In the genomic region with DNA sequence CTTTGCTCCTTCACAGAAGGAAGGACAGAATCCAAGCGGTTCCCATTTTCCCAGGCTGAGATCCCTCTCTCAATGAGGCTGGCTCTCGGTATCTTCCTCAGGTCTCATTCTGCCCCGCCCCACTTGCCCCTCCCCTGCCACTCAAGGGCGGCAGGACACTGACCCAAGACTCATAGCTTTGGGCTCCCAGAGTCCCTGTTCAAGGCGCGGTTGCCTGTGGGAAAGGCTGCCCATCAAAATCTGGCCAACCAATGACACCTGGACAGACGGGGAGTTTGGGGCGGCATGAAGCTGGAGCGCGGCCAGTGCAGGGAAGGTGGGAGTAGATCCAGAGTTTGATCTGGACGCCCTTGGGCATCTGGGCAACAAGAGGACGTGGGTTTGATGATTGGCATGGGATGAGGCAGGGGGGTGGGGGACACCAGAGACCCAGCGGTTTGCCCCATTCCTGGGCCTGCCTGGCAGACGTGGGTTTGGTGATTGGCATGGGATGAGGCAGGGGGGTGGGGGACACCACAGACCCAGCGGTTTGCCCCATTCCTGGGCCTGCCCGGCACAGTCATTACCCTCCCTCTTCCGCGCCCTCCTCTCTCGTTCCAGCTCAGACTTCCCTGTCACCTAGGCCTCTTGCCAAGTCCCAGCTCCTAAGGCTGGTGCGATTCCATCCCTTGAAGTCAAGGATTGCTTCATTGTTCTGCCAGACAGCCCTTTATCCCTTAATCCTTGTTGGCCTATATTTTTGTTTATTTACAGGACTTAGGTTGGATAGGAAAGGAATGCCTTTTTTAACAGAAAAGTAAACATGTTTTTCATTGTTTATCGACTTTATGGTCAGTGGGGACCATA, we compare ENCODE assay signal across 8 cellular contexts.
DNase-seq lines count a peak whose midpoint lies in the region; ATAC-seq, FAIRE-seq and TF ChIP-seq lines count a peak whose summit lies in the region.

No MANE protein-coding gene starts in this region.

- H3K4me3 ChIP-seq in A673 (ENCODE audit: low read depth, low read length, poor library complexity, severe bottlenecking), result no peak overlapping the region
- peak overlapping the region; percentile 58 to 81 for H3K4me3 ChIP-seq in HCT116 (replicated peaks in 1 of 2; ENCODE audit: low read depth in 1 of 2, low read length in 2 of 2)
- peak overlapping the region; percentile 73 for H3K4me3 ChIP-seq in iPS-20b (ENCODE audit: low read length)
- peak overlapping the region in 1 of 2 donors; percentile 62 for H3K4me3 ChIP-seq in small intestine (ENCODE audit: low read depth in 1 of 2, low read length in 2 of 2)

- POLR2A ChIA-PET in A673 (lab: Charles Lee; ENCODE audit: low non-redundant PET), result interaction anchor here (0.6 kb wide), 1 partner anchor 370 kb away, joined by 3 read pairs; no protein-coding TSS in a partner anchor
- POLR2A ChIA-PET in HCT116 (lab: Charles Lee), result interaction anchor here (0.6 to 4.0 kb wide), 5 partner anchors 65 to 378 kb away, joined by 3 to 23 read pairs (median 5); partner anchors contain the start of genes RAD52 and WNK1

- no peak for TF ChIP-seq CTCF in A673 (conservative IDR thresholded peaks at IDR 0.05; ENCODE audit: low read depth, low read length)
- TF ChIP-seq CTCF in HCT116 (IDR thresholded peaks at IDR 0.05 in 2 of 3, conservative IDR thresholded peaks at IDR 0.05 in 1 of 3; ENCODE audit: borderline replicate concordance in 1 of 3, insufficient read depth in 1 of 3, low read depth in 2 of 3, low read length in 2 of 3), result no peak

- no peak overlapping the region for H3K27ac ChIP-seq in A673 (ENCODE audit: low read depth, low read length, poor library complexity, severe bottlenecking)
- peak overlapping the region; percentile 93 for H3K27ac ChIP-seq in HCT116 (ENCODE audit: low read depth, low read length)
- H3K27ac ChIP-seq in angular gyrus (ENCODE audit: low read depth, low read length), result peak overlapping the region; percentile 50
- H3K27ac ChIP-seq in iPS-20b (ENCODE audit: low read length), result no peak overlapping the region
- peak overlapping the region; percentile 79 to 95 for H3K27ac ChIP-seq in small intestine (ENCODE audit: low read depth in 1 of 2, low read length in 1 of 2)

- H3K27me3 ChIP-seq in A673 (replicated peaks; ENCODE audit: insufficient read depth, low read depth, low read length, poor library complexity) (no peaks in the 10 kb centered on the region), HCT116 (ENCODE audit: insufficient read depth, low read length) (no peaks in the 10 kb centered on the region), iPS-20b (ENCODE audit: insufficient read depth, low read length) (peaks cover 15% of the 10 kb centered on the region), small intestine (ENCODE audit: control insufficient read depth in 2 of 2, insufficient read depth in 2 of 2, low read length in 2 of 2) (no peaks in the 10 kb centered on the region)

- DNase-seq in A673 (ENCODE audit: low spot score) (peak; percentile 36), HCT116 (ENCODE audit: low read depth, low spot score) (peak; percentile 81), small intestine (peak; percentile 78)
- no peak for DNase-seq in stimulated activated CD4-positive, alpha-beta T cell treated with anti-CD3 and anti-CD28 coated beads, Interleukin-12 subunit alpha, Interleukin-12 subunit beta, amount 100 ng/mL, for 4 hours
- DNase-seq in activated CD4-positive, alpha-beta T cell treated with anti-CD3 and anti-CD28 coated beads for 1 hour, result no peak

- no peaks in the 10 kb centered on the region for H3K36me3 ChIP-seq in A673 (ENCODE audit: insufficient read depth, low read length, poor library complexity, severe bottlenecking)
- H3K36me3 ChIP-seq in HCT116 (ENCODE audit: control insufficient read depth in 1 of 2, insufficient read depth in 2 of 2, low read length in 2 of 2), result no peaks in the 10 kb centered on the region
- H3K36me3 ChIP-seq in iPS-20b (ENCODE audit: insufficient read depth, low read depth, low read length), result no peaks in the 10 kb centered on the region
- no peaks in the 10 kb centered on the region for H3K36me3 ChIP-seq in small intestine (ENCODE audit: control insufficient read depth in 2 of 2, insufficient read depth in 2 of 2, low read length in 2 of 2)

- RAD21 ChIA-PET in HCT116 (lab: Charles Lee; ENCODE audit: low non-redundant PET in 1 of 2, low total read pairs in 2 of 2, uncharacterized antibody in 2 of 2, unreplicated experiment in 2 of 2), result interaction anchor here (0.5 to 1.5 kb wide), 8 partner anchors 180 to 1012 kb away, joined by 3 to 4 read pairs (median 3); partner anchors contain the start of genes RAD52 (in 1 of the 2) and WNK1 (in 1 of the 2)

- no peaks in the 10 kb centered on the region for H4K20me1 ChIP-seq in HCT116 (ENCODE audit: insufficient read depth)

- no peaks in the 10 kb centered on the region for H3K79me2 ChIP-seq in HCT116 (ENCODE audit: insufficient read depth, low read length)

- FAIRE-seq in small intestine (lab: Jason Lieb, UNC), result no peak

- ATAC-seq in HCT116, result peak; percentile 71
- no peak for ATAC-seq in HG03280 (IDR thresholded peaks at IDR 0.05; ENCODE audit: unreplicated experiment)

- TF ChIP-seq RAD21 in HCT116 (IDR thresholded peaks at IDR 0.05; ENCODE audit: low read depth), result no peak

- peak overlapping the region; percentile 92 for H3K9ac ChIP-seq in HCT116 (ENCODE audit: low read length)
- peak overlapping the region; percentile 76; the same call in 1 of the 2 replicates for H3K9ac ChIP-seq in iPS-20b (ENCODE audit: low read depth, low read length)

- TF ChIP-seq POLR2A in HCT116 (IDR thresholded peaks at IDR 0.05; ENCODE audit: borderline replicate concordance, extremely low read depth, insufficient read depth, insufficient read length), result no peak

- peak overlapping the region; percentile 100 for H3K4me2 ChIP-seq in HCT116 (ENCODE audit: low read length)

- H3K4me1 ChIP-seq in A673 (ENCODE audit: insufficient read depth, low read length, poor library complexity, severe bottlenecking) (peaks cover 5% of the 10 kb centered on the region), HCT116 (ENCODE audit: control insufficient read depth in 1 of 2, insufficient read depth in 2 of 2, low read length in 2 of 2) (peaks cover 29 to 64% of the 10 kb centered on the region in 2 experiments), iPS-20b (ENCODE audit: insufficient read depth, low read length) (no peaks in the 10 kb centered on the region), small intestine (ENCODE audit: control insufficient read depth in 2 of 2, insufficient read depth in 1 of 2, low read depth in 1 of 2, low read length in 1 of 2) (peaks cover 0 to 1% of the 10 kb centered on the region in 2 donors)

- H3K9me3 ChIP-seq in A673 (ENCODE audit: low read depth, low read length, poor library complexity, severe bottlenecking) (peaks cover 3% of the 10 kb centered on the region), HCT116 (ENCODE audit: control insufficient read depth in 1 of 2, insufficient read depth in 1 of 2, low read depth in 1 of 2, low read length in 2 of 2) (no peaks in the 10 kb centered on the region), iPS-20b (ENCODE audit: insufficient read depth, low read depth, low read length) (no peaks in the 10 kb centered on the region), small intestine (ENCODE audit: control insufficient read depth, low read depth) (no peaks in the 10 kb centered on the region)

- H3K9me2 ChIP-seq in HCT116 (ENCODE audit: insufficient read depth), result no peaks in the 10 kb centered on the region

- intact Hi-C loops in A673 (cut with micrococcal nuclease; ENCODE audit: unreplicated experiment) (loop anchor here (2.0 kb wide), 1 partner anchor 1012 kb away; no protein-coding TSS in a partner anchor), HCT116 (cut with micrococcal nuclease) (loop anchor here (1.0 to 5.0 kb wide), 7 partner anchors 181 to 1034 kb away; partner anchors contain the start of genes RAD52 and WNK1)

- 9 to 43% (median 36%) methylated on average over 19 to 21 of the region's 21 CpGs for WGBS in small intestine, 3 donors

- H2AFZ ChIP-seq in HCT116 (ENCODE audit: low read depth, low read length, poor library complexity, severe bottlenecking), result peak overlapping the region; percentile 7

- no TSS peak for BruUV-seq in A673 (replicated peaks; lab: Mats Ljungman, UMichigan)
- TSS peak; percentile 77 for BruUV-seq in HCT116 (replicated peaks; lab: Mats Ljungman, UMichigan)

- CTCF ChIA-PET in A673 (lab: Charles Lee), result no interaction called here
- CTCF ChIA-PET in HCT116 (lab: Charles Lee), result interaction anchor here (0.6 to 3.8 kb wide), 17 partner anchors 180 to 1220 kb away, joined by 3 to 41 read pairs (median 5); partner anchors contain the start of genes RAD52 and WNK1

TF ChIP-seq in HCT116, 20 proteins besides CTCF, POLR2A, EP300 and RAD21:
- TF ChIP-seq JUND (IDR thresholded peaks at IDR 0.05), result no peak
- peak; percentile 30; the same call in 1 of the 2 replicates for TF ChIP-seq POLR2AphosphoS5 (IDR thresholded peaks at IDR 0.05; ENCODE audit: low read depth, low read length)
- TF ChIP-seq SIN3A (IDR thresholded peaks at IDR 0.05; ENCODE audit: low read depth), result no peak
- no peak for TF ChIP-seq ZFX (IDR thresholded peaks at IDR 0.05)
- no peak for TF ChIP-seq SP1 (IDR thresholded peaks at IDR 0.05; ENCODE audit: low read depth)
- no peak for TF ChIP-seq SRF (IDR thresholded peaks at IDR 0.05; ENCODE audit: low read depth)
- TF ChIP-seq YY1 (IDR thresholded peaks at IDR 0.05; ENCODE audit: extremely low read depth, insufficient replicate concordance, low read depth, low read length), result no peak

Comparison
In these comparisons a context has a peak if more than half of its experiments do, and no peak if none do; other contexts are left out.
1. DNase-seq: peak in A673 (single experiment), HCT116 (single experiment) and small intestine (single experiment); none in stimulated activated CD4-positive, alpha-beta T cell treated with anti-CD3 and anti-CD28 coated beads, Interleukin-12 subunit alpha, Interleukin-12 subunit beta, amount 100 ng/mL, for 4 hours (single experiment) and activated CD4-positive, alpha-beta T cell treated with anti-CD3 and anti-CD28 coated beads for 1 hour (single experiment).
2. H3K27ac ChIP-seq: peak in HCT116 (single experiment), angular gyrus (single experiment) and small intestine (2 of 2); none in A673 (single experiment) and iPS-20b (single experiment).